In genomic region chr14:32590157-32590556, GRCh38 we compare ENCODE assay signal across 17 cellular contexts.
A peak's percentile ranks its signal among the peaks of the same experiment; 100 is the strongest.
DNase-seq lines count a peak whose midpoint lies in the region; ATAC-seq, FAIRE-seq and TF ChIP-seq lines count a peak whose summit lies in the region.
"Had no signal": no experiment of that assay in that cellular context is flagged by ENCODE, and none has a peak within 500 bp of the region (broad histone marks: within the 10 kb centered on the region; RNA-seq: fewer than 3 reads in every experiment).

No MANE protein-coding gene starts in this region.

- no peak for FAIRE-seq in HepG2 (lab: Jason Lieb, UNC)
- FAIRE-seq: A549, GM12878, GM18507 had no signal

- no peak for TF ChIP-seq RAD21 in Ishikawa (IDR thresholded peaks at IDR 0.05; ENCODE audit: low read depth)
- TF ChIP-seq RAD21 in HepG2 (CRISPR knock-in tag; IDR thresholded peaks at IDR 0.05) = no peak

- peak; percentile 38 for DNase-seq in GM23248
- no peak for DNase-seq in heart right ventricle
- DNase-seq in HepG2 (ENCODE audit: low spot score) = no peak
- no peak for DNase-seq in NCI-H2081 (lab: John Stamatoyannopoulos, UW)
- DNase-seq in RKO (ENCODE audit: low spot score) = no peak
- no peak for DNase-seq in esophagus muscularis mucosa (ENCODE audit: extremely low spot score)
- DNase-seq in brain microvascular endothelial cell = no peak
- DNase-seq: BE2C; Caco-2; CD4-positive, alpha-beta memory T cell; H7 had no signal

- intact Hi-C loops in heart right ventricle (cut with DNase I) (no loop called here), HepG2 (cut with micrococcal nuclease; ENCODE audit: unreplicated experiment) (no loop called here), esophagus muscularis mucosa (cut with DNase I) (no loop called here)

- H3K4me2 ChIP-seq in GM23248 (ENCODE audit: unreplicated experiment) (no peak overlapping the region), HepG2 (ENCODE audit: low read depth, low read length) (no peak overlapping the region)
- H3K4me2 ChIP-seq: A549, GM23338 had no signal

- no peaks in the 10 kb centered on the region for H3K9me2 ChIP-seq in GM23248 (ENCODE audit: insufficient read depth)

- TF ChIP-seq CTCF in heart right ventricle (IDR thresholded peaks at IDR 0.05) (no peak), HepG2 (CRISPR knock-in tag; IDR thresholded peaks at IDR 0.05) (no peak), esophagus muscularis mucosa (IDR thresholded peaks at IDR 0.05) (no peak), brain microvascular endothelial cell (IDR thresholded peaks at IDR 0.05; ENCODE audit: low read depth, low read length, missing control alignments) (no peak)

- ATAC-seq in heart right ventricle (peak in 6 of 8 donors; percentile 56 to 76 (median 62)), HepG2 (no peak)
- ATAC-seq: A549, GM12878, GM23338 had no signal

- WGBS in GM23248 (ENCODE audit: low coverage in 1 of 2, low lambda C conversion rate in 2 of 2, missing lambda C conversion rate in 2 of 2), 2 experiments = 21 to 23% methylated on average over 1 of the region's 1 CpG
- WGBS in heart right ventricle, 2 donors = 41 to 44% methylated on average over 1 of the region's 1 CpG
- WGBS in HepG2 (ENCODE audit: low lambda C conversion rate) = 0% methylated on average over 1 of the region's 1 CpG
- WGBS in esophagus muscularis mucosa = 81% methylated on average over 1 of the region's 1 CpG

- H3K27ac ChIP-seq in GM23248 = no peak overlapping the region
- no peak overlapping the region for H3K27ac ChIP-seq in heart right ventricle
- no peak overlapping the region for H3K27ac ChIP-seq in HepG2 (ENCODE audit: extremely low read length, insufficient read depth, low read length)
- no peak overlapping the region for H3K27ac ChIP-seq in esophagus muscularis mucosa (replicated peaks in 1 of 4)
- H3K27ac ChIP-seq in brain microvascular endothelial cell = no peak overlapping the region
- H3K27ac ChIP-seq: A549, C4-2B had no signal

- H3K9ac ChIP-seq in GM23248 (no peak overlapping the region), HepG2 (ENCODE audit: insufficient read depth, low read depth, low read length) (no peak overlapping the region)

- H3K27me3 ChIP-seq in GM23248 (replicated peaks; ENCODE audit: insufficient read depth) = no peaks in the 10 kb centered on the region
- H3K27me3 ChIP-seq in heart right ventricle = no peaks in the 10 kb centered on the region
- no peaks in the 10 kb centered on the region for H3K27me3 ChIP-seq in HepG2 (ENCODE audit: control insufficient read depth in 1 of 2, insufficient read depth in 2 of 2, low read length in 2 of 2)
- H3K27me3 ChIP-seq in esophagus muscularis mucosa = no peaks in the 10 kb centered on the region
- H3K27me3 ChIP-seq in brain microvascular endothelial cell (replicated peaks) = no peaks in the 10 kb centered on the region
- H3K27me3 ChIP-seq: BE2C had no signal

- peaks cover 31% of the 10 kb centered on the region for H3K4me1 ChIP-seq in GM23248 (ENCODE audit: insufficient read depth)
- H3K4me1 ChIP-seq in heart right ventricle = peaks cover 0 to 50% (median 22%) of the 10 kb centered on the region in 9 donors
- no peaks in the 10 kb centered on the region for H3K4me1 ChIP-seq in HepG2 (ENCODE audit: insufficient read depth, low read length)
- peaks cover 17 to 24% (median 20%) of the 10 kb centered on the region in 4 donors for H3K4me1 ChIP-seq in esophagus muscularis mucosa
- H3K4me1 ChIP-seq: A549, BE2C, Caco-2 had no signal

- no peaks in the 10 kb centered on the region for H3K79me2 ChIP-seq in GM23248 (ENCODE audit: insufficient read depth)
- H3K79me2 ChIP-seq in HepG2 (ENCODE audit: insufficient read depth, low read length) = no peaks in the 10 kb centered on the region

- H2AFZ ChIP-seq in GM23248 (no peak overlapping the region), HepG2 (ENCODE audit: low read length) (no peak overlapping the region)
- H2AFZ ChIP-seq: GM23338 had no signal

- H3F3A ChIP-seq in GM23248 (ENCODE audit: insufficient read depth) = peaks cover 32% of the 10 kb centered on the region

- no peak for TF ChIP-seq POLR2A in HepG2 (IDR thresholded peaks at IDR 0.05; ENCODE audit: insufficient read depth in 1 of 2, low read depth in 2 of 2, low read length in 2 of 2)
- no peak for TF ChIP-seq POLR2A in esophagus muscularis mucosa (IDR thresholded peaks at IDR 0.05; ENCODE audit: low read depth)

- in situ Hi-C loops in GM23248 (cut with MboI) = loop anchor here (10.0 to 25.0 kb wide), 3 partner anchors 125 to 847 kb away; no protein-coding TSS in a partner anchor
- in situ Hi-C loops in HepG2 (cut with HindIII; ENCODE audit: extremely low pct_ligation_motif_present, low pct_unique_long_range_greater_than_20kb) = no loop called here
- in situ Hi-C loops in brain microvascular endothelial cell (cut with HindIII; ENCODE audit: low pct_ligation_motif_present, low sequenced_read_pairs) = loop anchor here (25.0 kb wide), 1 partner anchor 1197 kb away; no protein-coding TSS in a partner anchor

- CTCF ChIA-PET in HepG2 (lab: Yijun Ruan, JAX; ENCODE audit: low intra/inter-chr PET ratio, low total read pairs) = no interaction called here

- POLR2A ChIA-PET in HepG2 (lab: Yijun Ruan, JAX) = no interaction called here

- H3K9me3 ChIP-seq in GM23248 (ENCODE audit: low read depth) = no peaks in the 10 kb centered on the region
- H3K9me3 ChIP-seq in heart right ventricle = peaks cover 0 to 13% (median 6%) of the 10 kb centered on the region in 11 donors
- H3K9me3 ChIP-seq in HepG2 (ENCODE audit: low read length) = no peaks in the 10 kb centered on the region
- peaks cover 0 to 5% (median 0%) of the 10 kb centered on the region in 4 donors for H3K9me3 ChIP-seq in esophagus muscularis mucosa
- H3K9me3 ChIP-seq: A549, BE2C had no signal

- H4K20me1 ChIP-seq in GM23248 (ENCODE audit: insufficient read depth) = no peaks in the 10 kb centered on the region
- no peaks in the 10 kb centered on the region for H4K20me1 ChIP-seq in HepG2 (ENCODE audit: insufficient read depth, low read length)

- H3K36me3 ChIP-seq in GM23248 (ENCODE audit: low read depth) (no peaks in the 10 kb centered on the region), heart right ventricle (no peaks in the 10 kb centered on the region), HepG2 (replicated peaks in 1 of 2; ENCODE audit: control insufficient read depth in 1 of 2, insufficient read depth in 2 of 2, low read length in 2 of 2) (no peaks in the 10 kb centered on the region), esophagus muscularis mucosa (no peaks in the 10 kb centered on the region), brain microvascular endothelial cell (replicated peaks) (no peaks in the 10 kb centered on the region)
- H3K36me3 ChIP-seq: BE2C had no signal

- TF ChIP-seq EP300 in Ishikawa (IDR thresholded peaks at IDR 0.05; ENCODE audit: borderline replicate concordance) (no peak), HepG2 (IDR thresholded peaks at IDR 0.05; ENCODE audit: low read depth in 2 of 2, low read length in 2 of 2) (no peak), HepG2 (CRISPR knock-in tag; IDR thresholded peaks at IDR 0.05; ENCODE audit: borderline replicate concordance) (no peak), esophagus muscularis mucosa (IDR thresholded peaks at IDR 0.05) (no peak)

- no TSS peak for BruUV-seq in HepG2 (replicated peaks; lab: Mats Ljungman, UMichigan)

- no peak overlapping the region for H3K4me3 ChIP-seq in GM23248
- H3K4me3 ChIP-seq in heart right ventricle = no peak overlapping the region
- H3K4me3 ChIP-seq in HepG2 (replicated peaks in 1 of 3; ENCODE audit: insufficient read depth in 1 of 3, low read depth in 2 of 3, low read length in 3 of 3) = no peak overlapping the region
- H3K4me3 ChIP-seq in esophagus muscularis mucosa = no peak overlapping the region
- no peak overlapping the region for H3K4me3 ChIP-seq in brain microvascular endothelial cell (ENCODE audit: low read depth, low read length)
- H3K4me3 ChIP-seq: A549, GM12878, GM23338 had no signal

TF ChIP-seq in Ishikawa, 13 proteins besides CTCF, POLR2A, EP300 and RAD21:
- peak; percentile 86 for TF ChIP-seq CEBPB (IDR thresholded peaks at IDR 0.05)
- no peak for TF ChIP-seq NFIC (IDR thresholded peaks at IDR 0.05)

TF ChIP-seq in HepG2, 621 proteins besides CTCF, POLR2A, EP300 and RAD21:
- TF ChIP-seq NFRKB (IDR thresholded peaks at IDR 0.05) = no peak
- TF ChIP-seq CEBPB (IDR thresholded peaks at IDR 0.05; ENCODE audit: borderline replicate concordance, low read depth, low read length) = peak; percentile 78; the same call in 1 of the 2 replicates
